ENCODE assay signal across 1 cellular context in the genomic region with DNA sequence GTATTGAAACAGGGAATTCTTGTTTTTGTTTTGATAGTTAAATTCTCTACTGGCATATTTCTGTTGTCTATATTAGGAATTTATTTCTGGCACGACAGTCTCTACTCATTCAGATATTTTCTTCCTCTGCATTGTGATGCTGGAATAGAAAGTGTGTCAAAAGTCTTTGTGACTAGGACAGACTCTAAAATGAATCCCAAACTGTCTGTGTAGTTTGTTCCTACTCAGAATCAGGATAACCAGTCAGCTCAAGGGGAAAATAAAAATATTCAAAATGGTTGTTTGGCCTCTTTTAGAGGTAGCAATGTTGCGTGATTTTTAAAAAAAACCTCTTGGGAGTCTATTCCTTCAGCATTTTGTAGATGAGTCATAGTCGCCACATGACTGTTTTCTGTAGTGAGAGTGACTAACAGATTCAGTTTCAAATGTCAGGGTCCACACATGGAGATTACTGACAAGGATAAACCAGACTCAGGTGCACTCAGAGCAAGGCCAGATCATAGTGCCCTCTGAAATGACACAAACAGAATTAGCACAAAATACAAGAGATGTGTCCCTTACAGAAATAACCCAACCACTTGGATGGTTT.
TF ChIP-seq lines count a peak whose summit lies in the region.

No MANE protein-coding gene starts in this region.

TF ChIP-seq in GM12878, 131 proteins besides CTCF, POLR2A, EP300 and RAD21 (continued from another document and continues in another):
- TF ChIP-seq, protein P1, sequence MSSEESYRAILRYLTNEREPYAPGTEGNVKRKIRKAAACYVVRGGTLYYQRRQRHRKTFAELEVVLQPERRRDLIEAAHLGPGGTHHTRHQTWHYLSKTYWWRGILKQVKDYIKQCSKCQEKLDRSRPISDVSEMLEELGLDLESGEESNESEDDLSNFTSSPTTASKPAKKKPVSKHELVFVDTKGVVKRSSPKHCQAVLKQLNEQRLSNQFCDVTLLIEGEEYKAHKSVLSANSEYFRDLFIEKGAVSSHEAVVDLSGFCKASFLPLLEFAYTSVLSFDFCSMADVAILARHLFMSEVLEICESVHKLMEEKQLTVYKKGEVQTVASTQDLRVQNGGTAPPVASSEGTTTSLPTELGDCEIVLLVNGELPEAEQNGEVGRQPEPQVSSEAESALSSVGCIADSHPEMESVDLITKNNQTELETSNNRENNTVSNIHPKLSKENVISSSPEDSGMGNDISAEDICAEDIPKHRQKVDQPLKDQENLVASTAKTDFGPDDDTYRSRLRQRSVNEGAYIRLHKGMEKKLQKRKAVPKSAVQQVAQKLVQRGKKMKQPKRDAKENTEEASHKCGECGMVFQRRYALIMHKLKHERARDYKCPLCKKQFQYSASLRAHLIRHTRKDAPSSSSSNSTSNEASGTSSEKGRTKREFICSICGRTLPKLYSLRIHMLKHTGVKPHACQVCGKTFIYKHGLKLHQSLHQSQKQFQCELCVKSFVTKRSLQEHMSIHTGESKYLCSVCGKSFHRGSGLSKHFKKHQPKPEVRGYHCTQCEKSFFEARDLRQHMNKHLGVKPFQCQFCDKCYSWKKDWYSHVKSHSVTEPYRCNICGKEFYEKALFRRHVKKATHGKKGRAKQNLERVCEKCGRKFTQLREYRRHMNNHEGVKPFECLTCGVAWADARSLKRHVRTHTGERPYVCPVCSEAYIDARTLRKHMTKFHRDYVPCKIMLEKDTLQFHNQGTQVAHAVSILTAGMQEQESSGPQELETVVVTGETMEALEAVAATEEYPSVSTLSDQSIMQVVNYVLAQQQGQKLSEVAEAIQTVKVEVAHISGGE (CRISPR knock-in tag; IDR thresholded peaks at IDR 0.05): no peak
- no peak for TF ChIP-seq GATAD2B (conservative IDR thresholded peaks at IDR 0.05; ENCODE audit: low read depth)
- TF ChIP-seq, protein P2, sequence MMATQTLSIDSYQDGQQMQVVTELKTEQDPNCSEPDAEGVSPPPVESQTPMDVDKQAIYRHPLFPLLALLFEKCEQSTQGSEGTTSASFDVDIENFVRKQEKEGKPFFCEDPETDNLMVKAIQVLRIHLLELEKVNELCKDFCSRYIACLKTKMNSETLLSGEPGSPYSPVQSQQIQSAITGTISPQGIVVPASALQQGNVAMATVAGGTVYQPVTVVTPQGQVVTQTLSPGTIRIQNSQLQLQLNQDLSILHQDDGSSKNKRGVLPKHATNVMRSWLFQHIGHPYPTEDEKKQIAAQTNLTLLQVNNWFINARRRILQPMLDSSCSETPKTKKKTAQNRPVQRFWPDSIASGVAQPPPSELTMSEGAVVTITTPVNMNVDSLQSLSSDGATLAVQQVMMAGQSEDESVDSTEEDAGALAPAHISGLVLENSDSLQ (IDR thresholded peaks at IDR 0.05): no peak
- TF ChIP-seq, protein P3, sequence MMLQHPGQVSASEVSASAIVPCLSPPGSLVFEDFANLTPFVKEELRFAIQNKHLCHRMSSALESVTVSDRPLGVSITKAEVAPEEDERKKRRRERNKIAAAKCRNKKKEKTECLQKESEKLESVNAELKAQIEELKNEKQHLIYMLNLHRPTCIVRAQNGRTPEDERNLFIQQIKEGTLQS (IDR thresholded peaks at IDR 0.05; ENCODE audit: borderline replicate concordance, extremely low read depth, low read depth, low read length): no peak
- TF ChIP-seq, protein P4, sequence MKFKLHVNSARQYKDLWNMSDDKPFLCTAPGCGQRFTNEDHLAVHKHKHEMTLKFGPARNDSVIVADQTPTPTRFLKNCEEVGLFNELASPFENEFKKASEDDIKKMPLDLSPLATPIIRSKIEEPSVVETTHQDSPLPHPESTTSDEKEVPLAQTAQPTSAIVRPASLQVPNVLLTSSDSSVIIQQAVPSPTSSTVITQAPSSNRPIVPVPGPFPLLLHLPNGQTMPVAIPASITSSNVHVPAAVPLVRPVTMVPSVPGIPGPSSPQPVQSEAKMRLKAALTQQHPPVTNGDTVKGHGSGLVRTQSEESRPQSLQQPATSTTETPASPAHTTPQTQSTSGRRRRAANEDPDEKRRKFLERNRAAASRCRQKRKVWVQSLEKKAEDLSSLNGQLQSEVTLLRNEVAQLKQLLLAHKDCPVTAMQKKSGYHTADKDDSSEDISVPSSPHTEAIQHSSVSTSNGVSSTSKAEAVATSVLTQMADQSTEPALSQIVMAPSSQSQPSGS (IDR thresholded peaks at IDR 0.05; ENCODE audit: low read length): peak; percentile 94
- TF ChIP-seq, protein P5, sequence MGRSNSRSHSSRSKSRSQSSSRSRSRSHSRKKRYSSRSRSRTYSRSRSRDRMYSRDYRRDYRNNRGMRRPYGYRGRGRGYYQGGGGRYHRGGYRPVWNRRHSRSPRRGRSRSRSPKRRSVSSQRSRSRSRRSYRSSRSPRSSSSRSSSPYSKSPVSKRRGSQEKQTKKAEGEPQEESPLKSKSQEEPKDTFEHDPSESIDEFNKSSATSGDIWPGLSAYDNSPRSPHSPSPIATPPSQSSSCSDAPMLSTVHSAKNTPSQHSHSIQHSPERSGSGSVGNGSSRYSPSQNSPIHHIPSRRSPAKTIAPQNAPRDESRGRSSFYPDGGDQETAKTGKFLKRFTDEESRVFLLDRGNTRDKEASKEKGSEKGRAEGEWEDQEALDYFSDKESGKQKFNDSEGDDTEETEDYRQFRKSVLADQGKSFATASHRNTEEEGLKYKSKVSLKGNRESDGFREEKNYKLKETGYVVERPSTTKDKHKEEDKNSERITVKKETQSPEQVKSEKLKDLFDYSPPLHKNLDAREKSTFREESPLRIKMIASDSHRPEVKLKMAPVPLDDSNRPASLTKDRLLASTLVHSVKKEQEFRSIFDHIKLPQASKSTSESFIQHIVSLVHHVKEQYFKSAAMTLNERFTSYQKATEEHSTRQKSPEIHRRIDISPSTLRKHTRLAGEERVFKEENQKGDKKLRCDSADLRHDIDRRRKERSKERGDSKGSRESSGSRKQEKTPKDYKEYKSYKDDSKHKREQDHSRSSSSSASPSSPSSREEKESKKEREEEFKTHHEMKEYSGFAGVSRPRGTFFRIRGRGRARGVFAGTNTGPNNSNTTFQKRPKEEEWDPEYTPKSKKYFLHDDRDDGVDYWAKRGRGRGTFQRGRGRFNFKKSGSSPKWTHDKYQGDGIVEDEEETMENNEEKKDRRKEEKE (IDR thresholded peaks at IDR 0.05): no peak
- TF ChIP-seq SMARCA5 (IDR thresholded peaks at IDR 0.05): no peak
- no peak for TF ChIP-seq PAX8 (IDR thresholded peaks at IDR 0.05)
- TF ChIP-seq, protein P6, sequence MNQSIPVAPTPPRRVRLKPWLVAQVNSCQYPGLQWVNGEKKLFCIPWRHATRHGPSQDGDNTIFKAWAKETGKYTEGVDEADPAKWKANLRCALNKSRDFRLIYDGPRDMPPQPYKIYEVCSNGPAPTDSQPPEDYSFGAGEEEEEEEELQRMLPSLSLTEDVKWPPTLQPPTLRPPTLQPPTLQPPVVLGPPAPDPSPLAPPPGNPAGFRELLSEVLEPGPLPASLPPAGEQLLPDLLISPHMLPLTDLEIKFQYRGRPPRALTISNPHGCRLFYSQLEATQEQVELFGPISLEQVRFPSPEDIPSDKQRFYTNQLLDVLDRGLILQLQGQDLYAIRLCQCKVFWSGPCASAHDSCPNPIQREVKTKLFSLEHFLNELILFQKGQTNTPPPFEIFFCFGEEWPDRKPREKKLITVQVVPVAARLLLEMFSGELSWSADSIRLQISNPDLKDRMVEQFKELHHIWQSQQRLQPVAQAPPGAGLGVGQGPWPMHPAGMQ (IDR thresholded peaks at IDR 0.05; ENCODE audit: borderline replicate concordance): no peak
- TF ChIP-seq IKZF2 (IDR thresholded peaks at IDR 0.05): peak; percentile 35 to 56; a peak in 2 of 4 replicates
- no peak for TF ChIP-seq NFYA (IDR thresholded peaks at IDR 0.05; ENCODE audit: borderline replicate concordance, low read depth, low read length)
- TF ChIP-seq MYB (IDR thresholded peaks at IDR 0.05; ENCODE audit: borderline replicate concordance, low read depth, low read length): no peak
- no peak for TF ChIP-seq SPI1 (IDR thresholded peaks at IDR 0.05; ENCODE audit: borderline replicate concordance, insufficient read depth, low read depth, low read length)
- TF ChIP-seq TAF1 (IDR thresholded peaks at IDR 0.05; ENCODE audit: borderline replicate concordance, low read depth, low read length): no peak
- TF ChIP-seq, protein P7, sequence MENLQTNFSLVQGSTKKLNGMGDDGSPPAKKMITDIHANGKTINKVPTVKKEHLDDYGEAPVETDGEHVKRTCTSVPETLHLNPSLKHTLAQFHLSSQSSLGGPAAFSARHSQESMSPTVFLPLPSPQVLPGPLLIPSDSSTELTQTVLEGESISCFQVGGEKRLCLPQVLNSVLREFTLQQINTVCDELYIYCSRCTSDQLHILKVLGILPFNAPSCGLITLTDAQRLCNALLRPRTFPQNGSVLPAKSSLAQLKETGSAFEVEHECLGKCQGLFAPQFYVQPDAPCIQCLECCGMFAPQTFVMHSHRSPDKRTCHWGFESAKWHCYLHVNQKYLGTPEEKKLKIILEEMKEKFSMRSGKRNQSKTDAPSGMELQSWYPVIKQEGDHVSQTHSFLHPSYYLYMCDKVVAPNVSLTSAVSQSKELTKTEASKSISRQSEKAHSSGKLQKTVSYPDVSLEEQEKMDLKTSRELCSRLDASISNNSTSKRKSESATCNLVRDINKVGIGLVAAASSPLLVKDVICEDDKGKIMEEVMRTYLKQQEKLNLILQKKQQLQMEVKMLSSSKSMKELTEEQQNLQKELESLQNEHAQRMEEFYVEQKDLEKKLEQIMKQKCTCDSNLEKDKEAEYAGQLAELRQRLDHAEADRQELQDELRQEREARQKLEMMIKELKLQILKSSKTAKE (IDR thresholded peaks at IDR 0.05; ENCODE audit: low read depth, poor library complexity, severe bottlenecking): no peak
- TF ChIP-seq SMAD1 (IDR thresholded peaks at IDR 0.05; ENCODE audit: low read depth, partially characterized antibody): no peak
- no peak for TF ChIP-seq ATF7 (IDR thresholded peaks at IDR 0.05; ENCODE audit: low read depth)
- TF ChIP-seq HDGF (IDR thresholded peaks at IDR 0.05): no peak
- TF ChIP-seq SIN3A (IDR thresholded peaks at IDR 0.05; ENCODE audit: low read depth, low read length): no peak
- TF ChIP-seq RBBP5 (conservative IDR thresholded peaks at IDR 0.05): no peak
- no peak for TF ChIP-seq CBX3 (IDR thresholded peaks at IDR 0.05; ENCODE audit: borderline replicate concordance, low read depth)
- TF ChIP-seq, protein P8, sequence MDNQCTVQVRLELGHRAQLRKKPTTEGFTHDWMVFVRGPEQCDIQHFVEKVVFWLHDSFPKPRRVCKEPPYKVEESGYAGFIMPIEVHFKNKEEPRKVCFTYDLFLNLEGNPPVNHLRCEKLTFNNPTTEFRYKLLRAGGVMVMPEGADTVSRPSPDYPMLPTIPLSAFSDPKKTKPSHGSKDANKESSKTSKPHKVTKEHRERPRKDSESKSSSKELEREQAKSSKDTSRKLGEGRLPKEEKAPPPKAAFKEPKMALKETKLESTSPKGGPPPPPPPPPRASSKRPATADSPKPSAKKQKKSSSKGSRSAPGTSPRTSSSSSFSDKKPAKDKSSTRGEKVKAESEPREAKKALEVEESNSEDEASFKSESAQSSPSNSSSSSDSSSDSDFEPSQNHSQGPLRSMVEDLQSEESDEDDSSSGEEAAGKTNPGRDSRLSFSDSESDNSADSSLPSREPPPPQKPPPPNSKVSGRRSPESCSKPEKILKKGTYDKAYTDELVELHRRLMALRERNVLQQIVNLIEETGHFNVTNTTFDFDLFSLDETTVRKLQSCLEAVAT (IDR thresholded peaks at IDR 0.05): no peak
- TF ChIP-seq RFX5 (IDR thresholded peaks at IDR 0.05; ENCODE audit: low read depth, low read length): no peak
- TF ChIP-seq SP1 (IDR thresholded peaks at IDR 0.05; ENCODE audit: low read depth, low read length): no peak
- TF ChIP-seq PAX5 (IDR thresholded peaks at IDR 0.05; ENCODE audit: borderline replicate concordance, low read depth, low read length): 0 out of 2 replicates have a peak, but pooled peaks have one; percentile 29
- TF ChIP-seq, protein P9, sequence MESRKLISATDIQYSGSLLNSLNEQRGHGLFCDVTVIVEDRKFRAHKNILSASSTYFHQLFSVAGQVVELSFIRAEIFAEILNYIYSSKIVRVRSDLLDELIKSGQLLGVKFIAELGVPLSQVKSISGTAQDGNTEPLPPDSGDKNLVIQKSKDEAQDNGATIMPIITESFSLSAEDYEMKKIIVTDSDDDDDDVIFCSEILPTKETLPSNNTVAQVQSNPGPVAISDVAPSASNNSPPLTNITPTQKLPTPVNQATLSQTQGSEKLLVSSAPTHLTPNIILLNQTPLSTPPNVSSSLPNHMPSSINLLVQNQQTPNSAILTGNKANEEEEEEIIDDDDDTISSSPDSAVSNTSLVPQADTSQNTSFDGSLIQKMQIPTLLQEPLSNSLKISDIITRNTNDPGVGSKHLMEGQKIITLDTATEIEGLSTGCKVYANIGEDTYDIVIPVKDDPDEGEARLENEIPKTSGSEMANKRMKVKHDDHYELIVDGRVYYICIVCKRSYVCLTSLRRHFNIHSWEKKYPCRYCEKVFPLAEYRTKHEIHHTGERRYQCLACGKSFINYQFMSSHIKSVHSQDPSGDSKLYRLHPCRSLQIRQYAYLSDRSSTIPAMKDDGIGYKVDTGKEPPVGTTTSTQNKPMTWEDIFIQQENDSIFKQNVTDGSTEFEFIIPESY (IDR thresholded peaks at IDR 0.05): no peak
- peak; percentile 87; the same call in 1 of the 2 replicates for TF ChIP-seq IRF4 (IDR thresholded peaks at IDR 0.05; ENCODE audit: low read depth, low read length)
- TF ChIP-seq ASH2L (IDR thresholded peaks at IDR 0.05; ENCODE audit: borderline replicate concordance, low read depth): no peak
- TF ChIP-seq BMI1 (IDR thresholded peaks at IDR 0.05; ENCODE audit: borderline replicate concordance): no peak
- no peak for TF ChIP-seq ZNF24 (IDR thresholded peaks at IDR 0.05)
- TF ChIP-seq SMC3 (IDR thresholded peaks at IDR 0.05; ENCODE audit: borderline replicate concordance, low read length): no peak
- no peak for TF ChIP-seq MTA2 (IDR thresholded peaks at IDR 0.05; ENCODE audit: low read depth)
- TF ChIP-seq NR2C1 (IDR thresholded peaks at IDR 0.05): no peak
- 0 out of 2 replicates have a peak, but pooled peaks have one; percentile 51 for TF ChIP-seq TCF3 (IDR thresholded peaks at IDR 0.05; ENCODE audit: borderline replicate concordance, insufficient read depth, low read depth, low read length)
- TF ChIP-seq JUND (IDR thresholded peaks at IDR 0.05; ENCODE audit: low read depth, low read length): no peak
- TF ChIP-seq, protein P10, sequence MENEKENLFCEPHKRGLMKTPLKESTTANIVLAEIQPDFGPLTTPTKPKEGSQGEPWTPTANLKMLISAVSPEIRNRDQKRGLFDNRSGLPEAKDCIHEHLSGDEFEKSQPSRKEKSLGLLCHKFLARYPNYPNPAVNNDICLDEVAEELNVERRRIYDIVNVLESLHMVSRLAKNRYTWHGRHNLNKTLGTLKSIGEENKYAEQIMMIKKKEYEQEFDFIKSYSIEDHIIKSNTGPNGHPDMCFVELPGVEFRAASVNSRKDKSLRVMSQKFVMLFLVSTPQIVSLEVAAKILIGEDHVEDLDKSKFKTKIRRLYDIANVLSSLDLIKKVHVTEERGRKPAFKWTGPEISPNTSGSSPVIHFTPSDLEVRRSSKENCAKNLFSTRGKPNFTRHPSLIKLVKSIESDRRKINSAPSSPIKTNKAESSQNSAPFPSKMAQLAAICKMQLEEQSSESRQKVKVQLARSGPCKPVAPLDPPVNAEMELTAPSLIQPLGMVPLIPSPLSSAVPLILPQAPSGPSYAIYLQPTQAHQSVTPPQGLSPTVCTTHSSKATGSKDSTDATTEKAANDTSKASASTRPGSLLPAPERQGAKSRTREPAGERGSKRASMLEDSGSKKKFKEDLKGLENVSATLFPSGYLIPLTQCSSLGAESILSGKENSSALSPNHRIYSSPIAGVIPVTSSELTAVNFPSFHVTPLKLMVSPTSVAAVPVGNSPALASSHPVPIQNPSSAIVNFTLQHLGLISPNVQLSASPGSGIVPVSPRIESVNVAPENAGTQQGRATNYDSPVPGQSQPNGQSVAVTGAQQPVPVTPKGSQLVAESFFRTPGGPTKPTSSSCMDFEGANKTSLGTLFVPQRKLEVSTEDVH (IDR thresholded peaks at IDR 0.05; ENCODE audit: low read depth, partially characterized antibody): no peak
